Comparison of ENCODE assay signal across 15 cellular contexts in genomic region chr18:56003009-56003408, GRCh38.
"Had no signal": no experiment of that assay in that cellular context is flagged by ENCODE, and none has a peak within 500 bp of the region (broad histone marks: within the 10 kb centered on the region; RNA-seq: fewer than 3 reads in every experiment).

No MANE protein-coding gene starts in this region.

- H3K27me3 Mint-ChIP-seq: activated CD4-positive, alpha-beta T cell treated with anti-CD3 and anti-CD28 coated beads, Interleukin-2, amount 10 ng/mL, durations not matched to agents 7 days and 5 days; activated naive CD8-positive, alpha-beta T cell treated with anti-CD3 and anti-CD28 coated beads, Interleukin-2, amount 10 ng/mL, durations not matched to agents 7 days and 5 days; dendritic cell treated with granulocyte-macrophage colony-stimulating factor and Interleukin-4, amounts not matched to agents 40 ng/mL and 50 ng/mL, for 4 days; natural killer cell treated with Interleukin-12 subunit alpha and Interleukin-12 subunit beta and Interleukin-15 and Interleukin-18, amount 100 ng/mL, for 72 hours; stimulated activated naive CD8-positive, alpha-beta T cell treated with anti-CD3 and anti-CD28 coated beads, Interleukin-15, Interleukin-2, amounts not matched to agents 100 ng/mL and 50 ng/mL, for 24 hours had no signal

- H3K4me3 Mint-ChIP-seq: activated CD4-positive, alpha-beta T cell treated with anti-CD3 and anti-CD28 coated beads, Interleukin-2, amount 10 ng/mL, durations not matched to agents 7 days and 5 days; activated naive CD8-positive, alpha-beta T cell treated with anti-CD3 and anti-CD28 coated beads, Interleukin-2, amount 10 ng/mL, durations not matched to agents 7 days and 5 days; activated T-cell treated with anti-CD3 and anti-CD28 coated beads, Interleukin-2, amount 50 U/mL, for 72 hours; dendritic cell treated with granulocyte-macrophage colony-stimulating factor and Interleukin-4, amounts not matched to agents 40 ng/mL and 50 ng/mL, for 4 days; natural killer cell treated with Interleukin-12 subunit alpha and Interleukin-12 subunit beta and Interleukin-15 and Interleukin-18, amount 100 ng/mL, for 72 hours; stimulated activated naive CD8-positive, alpha-beta T cell treated with anti-CD3 and anti-CD28 coated beads, Interleukin-15, Interleukin-2, amounts not matched to agents 100 ng/mL and 50 ng/mL, for 24 hours had no signal

- ATAC-seq: activated T-cell treated with anti-CD3 and anti-CD28 coated beads, Interleukin-2, amount 50 U/mL, for 72 hours; left lung; natural killer cell treated with Interleukin-12 subunit alpha and Interleukin-12 subunit beta and Interleukin-15 and Interleukin-18, amount 100 ng/mL, for 72 hours; sciatic nerve; upper lobe of right lung had no signal

- H3K4me1 Mint-ChIP-seq: activated CD4-positive, alpha-beta T cell treated with anti-CD3 and anti-CD28 coated beads, Interleukin-2, amount 10 ng/mL, durations not matched to agents 7 days and 5 days; activated naive CD8-positive, alpha-beta T cell treated with anti-CD3 and anti-CD28 coated beads, Interleukin-2, amount 10 ng/mL, durations not matched to agents 7 days and 5 days had no signal

- H3K27ac ChIP-seq: left lung, thoracic aorta, upper lobe of right lung had no signal

- H3K9me3 Mint-ChIP-seq: activated CD4-positive, alpha-beta T cell treated with anti-CD3 and anti-CD28 coated beads, Interleukin-2, amount 10 ng/mL, durations not matched to agents 7 days and 5 days; activated naive CD8-positive, alpha-beta T cell treated with anti-CD3 and anti-CD28 coated beads, Interleukin-2, amount 10 ng/mL, durations not matched to agents 7 days and 5 days; activated T-cell treated with anti-CD3 and anti-CD28 coated beads, Interleukin-2, amount 50 U/mL, for 72 hours; dendritic cell treated with granulocyte-macrophage colony-stimulating factor and Interleukin-4, amounts not matched to agents 40 ng/mL and 50 ng/mL, for 4 days; natural killer cell treated with Interleukin-12 subunit alpha and Interleukin-12 subunit beta and Interleukin-15 and Interleukin-18, amount 100 ng/mL, for 72 hours had no signal

- H3K27me3 ChIP-seq: left lung, upper lobe of right lung had no signal

- H3K4me3 ChIP-seq: left lung, thoracic aorta, upper lobe of right lung had no signal

- H3K36me3 Mint-ChIP-seq: activated naive CD8-positive, alpha-beta T cell treated with anti-CD3 and anti-CD28 coated beads, Interleukin-2, amount 10 ng/mL, durations not matched to agents 7 days and 5 days; natural killer cell treated with Interleukin-12 subunit alpha and Interleukin-12 subunit beta and Interleukin-15 and Interleukin-18, amount 100 ng/mL, for 72 hours had no signal

- H3K27ac Mint-ChIP-seq: activated CD4-positive, alpha-beta T cell treated with anti-CD3 and anti-CD28 coated beads, Interleukin-2, amount 10 ng/mL, durations not matched to agents 7 days and 5 days; activated naive CD8-positive, alpha-beta T cell treated with anti-CD3 and anti-CD28 coated beads, Interleukin-2, amount 10 ng/mL, durations not matched to agents 7 days and 5 days; activated T-cell treated with anti-CD3 and anti-CD28 coated beads, Interleukin-2, amount 50 U/mL, for 72 hours; dendritic cell treated with granulocyte-macrophage colony-stimulating factor and Interleukin-4, amounts not matched to agents 40 ng/mL and 50 ng/mL, for 4 days; natural killer cell treated with Interleukin-12 subunit alpha and Interleukin-12 subunit beta and Interleukin-15 and Interleukin-18, amount 100 ng/mL, for 72 hours; stimulated activated naive CD8-positive, alpha-beta T cell treated with anti-CD3 and anti-CD28 coated beads, Interleukin-15, Interleukin-2, amounts not matched to agents 100 ng/mL and 50 ng/mL, for 24 hours had no signal

- DNase-seq: activated CD4-positive, alpha-beta T cell treated with anti-CD3 and anti-CD28 coated beads, Interleukin-2, amount 10 ng/mL, durations not matched to agents 7 days and 5 days; activated CD4-positive, CD25-positive, alpha-beta regulatory T cell; activated CD8-positive, alpha-beta memory T cell treated with anti-CD3 and anti-CD28 coated beads, Interleukin-2, amount 50 U/mL, for 48 hours; activated naive CD8-positive, alpha-beta T cell treated with anti-CD3 and anti-CD28 coated beads, Interleukin-2, amount 10 ng/mL, durations not matched to agents 7 days and 5 days; activated T-cell treated with anti-CD3 and anti-CD28 coated beads, Interleukin-2, amount 50 U/mL, for 72 hours; cerebellar nuclear complex; islet precursor cell; mesenchymal stem cell; upper lobe of right lung had no signal
